ENCODE assay signal across 22 cellular contexts in genomic region chr1:159823401-159823800, GRCh38. TPM values are rescaled to one million over a fixed set of nuclear protein-coding genes. Genes with fewer than 3 reads are reported as not detected.
A peak's percentile ranks its signal among the peaks of the same experiment; 100 is the strongest.
DNase-seq lines count a peak whose midpoint lies in the region; ATAC-seq and TF ChIP-seq lines count a peak whose summit lies in the region.
"Had no signal": no experiment of that assay in that cellular context is flagged by ENCODE, and none has a peak within 500 bp of the region (broad histone marks: within the 10 kb centered on the region; RNA-seq: fewer than 3 reads in every experiment).

No MANE protein-coding gene starts in this region.

- ATAC-seq in GM21390 (IDR thresholded peaks at IDR 0.05; ENCODE audit: unreplicated experiment), result no peak
- ATAC-seq in natural killer cell treated with Interleukin-12 subunit alpha and Interleukin-12 subunit beta and Interleukin-15 and Interleukin-18, amount 100 ng/mL, for 72 hours, result no peak
- no peak for ATAC-seq in stimulated activated naive B cell treated with anti-CD40 and anti-IgM and Interleukin-4, amounts not matched to agents 10 μg/mL and 1 μg/mL and 100 μg/mL, for 72 hours (replicated peaks)
- ATAC-seq: WTC11 had no signal

- WGBS in spleen, 5 donors, result 73 to 87% (median 84%) methylated on average over 5 to 7 of the region's 7 CpGs

- no peak overlapping the region for H3K27ac ChIP-seq in spleen
- H3K27ac ChIP-seq: ovary, vagina had no signal

- no peaks in the 10 kb centered on the region for H3K36me3 Mint-ChIP-seq in natural killer cell treated with Interleukin-12 subunit alpha and Interleukin-12 subunit beta and Interleukin-15 and Interleukin-18, amount 100 ng/mL, for 72 hours
- no peaks in the 10 kb centered on the region for H3K36me3 Mint-ChIP-seq in stimulated activated naive B cell treated with anti-CD40 and anti-IgM and Interleukin-4, amounts not matched to agents 10 μg/mL and 1 μg/mL and 100 μg/mL, for 72 hours
- H3K36me3 Mint-ChIP-seq: WTC11 had no signal

- DNase-seq in ELF-1 (ENCODE audit: low read depth, low spot score) (peak; percentile 77), NCI-H146 (lab: John Stamatoyannopoulos, UW) (peak; percentile 91), RPMI7951 (ENCODE audit: low read depth) (peak; percentile 11), myocyte (ENCODE audit: low read depth) (peak; percentile 63), spleen (no peak)
- no peak for DNase-seq in natural killer cell treated with Interleukin-12 subunit alpha and Interleukin-12 subunit beta and Interleukin-15 and Interleukin-18, amount 100 ng/mL, for 72 hours (ENCODE audit: low spot score)
- no peak for DNase-seq in stimulated activated naive B cell treated with anti-CD40 and anti-IgM and Interleukin-4, amounts not matched to agents 10 μg/mL and 1 μg/mL and 100 μg/mL, for 72 hours
- DNase-seq: activated CD8-positive, alpha-beta memory T cell treated with anti-CD3 and anti-CD28 coated beads for 24 hours; AML-193; aorta; DND-41; Kasumi-1; midbrain; ovary; stimulated activated naive CD4-positive, alpha-beta T cell treated with Interleukin-2 at 50 U/mL for 16 hours; T-helper 1 cell had no signal

- peaks cover 10 to 18% of the 10 kb centered on the region in 2 donors for H3K27me3 Mint-ChIP-seq in natural killer cell treated with Interleukin-12 subunit alpha and Interleukin-12 subunit beta and Interleukin-15 and Interleukin-18, amount 100 ng/mL, for 72 hours
- H3K27me3 Mint-ChIP-seq in stimulated activated naive B cell treated with anti-CD40 and anti-IgM and Interleukin-4, amounts not matched to agents 10 μg/mL and 1 μg/mL and 100 μg/mL, for 72 hours, result peaks cover 28 to 34% of the 10 kb centered on the region in 2 donors

- TF ChIP-seq CTCF in spleen (IDR thresholded peaks at IDR 0.05 in 8 of 11, conservative IDR thresholded peaks at IDR 0.05 in 3 of 11), result no peak

- peaks cover 69 to 72% of the 10 kb centered on the region in 2 donors for H3K4me1 Mint-ChIP-seq in natural killer cell treated with Interleukin-12 subunit alpha and Interleukin-12 subunit beta and Interleukin-15 and Interleukin-18, amount 100 ng/mL, for 72 hours (ENCODE audit: low read depth in 2 of 2)
- peaks cover 10 to 11% of the 10 kb centered on the region in 2 donors for H3K4me1 Mint-ChIP-seq in stimulated activated naive B cell treated with anti-CD40 and anti-IgM and Interleukin-4, amounts not matched to agents 10 μg/mL and 1 μg/mL and 100 μg/mL, for 72 hours

- no peak overlapping the region for H3K27ac Mint-ChIP-seq in natural killer cell treated with Interleukin-12 subunit alpha and Interleukin-12 subunit beta and Interleukin-15 and Interleukin-18, amount 100 ng/mL, for 72 hours
- no peak overlapping the region for H3K27ac Mint-ChIP-seq in stimulated activated naive B cell treated with anti-CD40 and anti-IgM and Interleukin-4, amounts not matched to agents 10 μg/mL and 1 μg/mL and 100 μg/mL, for 72 hours
- H3K27ac Mint-ChIP-seq: WTC11 had no signal

- no peaks in the 10 kb centered on the region for H3K27me3 ChIP-seq in spleen (replicated peaks in 1 of 7)
- H3K27me3 ChIP-seq: ovary, Peyer's patch, vagina had no signal

- H3K4me1 ChIP-seq in spleen, result peaks cover 8 to 53% (median 37%) of the 10 kb centered on the region in 6 donors

- H3K9me3 ChIP-seq in spleen, result no peaks in the 10 kb centered on the region
- H3K9me3 ChIP-seq: ovary, Peyer's patch, vagina had no signal

- H3K4me3 Mint-ChIP-seq in natural killer cell treated with Interleukin-12 subunit alpha and Interleukin-12 subunit beta and Interleukin-15 and Interleukin-18, amount 100 ng/mL, for 72 hours, result no peak overlapping the region
- no peak overlapping the region for H3K4me3 Mint-ChIP-seq in stimulated activated naive B cell treated with anti-CD40 and anti-IgM and Interleukin-4, amounts not matched to agents 10 μg/mL and 1 μg/mL and 100 μg/mL, for 72 hours
- H3K4me3 Mint-ChIP-seq: WTC11 had no signal

- TF ChIP-seq POLR2A in spleen (IDR thresholded peaks at IDR 0.05), result no peak

- H3K36me3 ChIP-seq in spleen, result no peaks in the 10 kb centered on the region
- H3K36me3 ChIP-seq: ovary, Peyer's patch, vagina had no signal

- intact Hi-C loops in spleen (cut with DNase I; ENCODE audit: low total_unique reads), result no loop called here

- H3K4me3 ChIP-seq in spleen, result no peak overlapping the region
- H3K4me3 ChIP-seq: ovary, Peyer's patch, skin epidermis, vagina had no signal

- H3K9me3 Mint-ChIP-seq in natural killer cell treated with Interleukin-12 subunit alpha and Interleukin-12 subunit beta and Interleukin-15 and Interleukin-18, amount 100 ng/mL, for 72 hours, result no peaks in the 10 kb centered on the region
- no peaks in the 10 kb centered on the region for H3K9me3 Mint-ChIP-seq in stimulated activated naive B cell treated with anti-CD40 and anti-IgM and Interleukin-4, amounts not matched to agents 10 μg/mL and 1 μg/mL and 100 μg/mL, for 72 hours
- H3K9me3 Mint-ChIP-seq: WTC11 had no signal

RNA-seq across cellular contexts. Expression of gene SLAMF8, which starts 3.3 kb away (rescaled TPM):
- total RNA-seq in RPMI7951 (2014; rRNA removed; shearing (Covaris generic)), result 1.5 and 2.6 TPM in 2 replicates
- total RNA-seq in myocyte (0.05 TPM in 2 replicates), spleen (10 to 100 TPM; 13.0 to 40.0 (median 25.2) TPM)
- 0.21 TPM for polyA plus RNA-seq in myocyte (2012)
- total RNA-seq in natural killer cell treated with Interleukin-12 subunit alpha and Interleukin-12 subunit beta and Interleukin-15 and Interleukin-18, amount 100 ng/mL, for 72 hours, result 1 to 10 TPM in 1 of 2 donors, under 1 TPM in 1; 0.29 to 2.1 TPM
- 10 to 100 TPM; 12.9 to 18.7 (median 16.1) TPM for polyA plus RNA-seq in spleen
- total RNA-seq: epithelial cell of proximal tubule, WTC11 had no signal

RNA-seq across cellular contexts. Expression of gene FCRL6, which starts 21.2 kb away (rescaled TPM):
- total RNA-seq in RPMI7951 (2014; rRNA removed; shearing (Covaris generic)), result 0.10 TPM in 1 of 2 replicates, not detected in the other
- not detected in 2 replicates for total RNA-seq in myocyte
- polyA plus RNA-seq in myocyte (2012), result 0.06 TPM
- total RNA-seq in natural killer cell treated with Interleukin-12 subunit alpha and Interleukin-12 subunit beta and Interleukin-15 and Interleukin-18, amount 100 ng/mL, for 72 hours, result under 1 TPM in 1 of 2 donors, not detected in 1; 0.81 TPM
- 10 to 100 TPM in 5 of 7 donors, 1 to 10 TPM in 2; 7.5 to 24.4 (median 17.8) TPM for total RNA-seq in spleen
- 1 to 10 TPM in 2 of 3 donors, under 1 TPM in 1; 0.52 to 2.0 (median 1.0) TPM for polyA plus RNA-seq in spleen
- total RNA-seq: epithelial cell of proximal tubule, vagina, WTC11 had no signal

RNA-seq across cellular contexts. Expression of gene VSIG8, which starts 39.1 kb away (rescaled TPM):
- 0.20 TPM in 1 of 2 replicates, not detected in the other for total RNA-seq in RPMI7951 (2014; rRNA removed; shearing (Covaris generic))
- total RNA-seq in myocyte (not detected in 2 replicates), spleen (under 1 TPM in 1 of 7 donors, not detected in 6; 0.33 TPM)
- not detected for polyA plus RNA-seq in myocyte (2012)
- not detected for total RNA-seq in natural killer cell treated with Interleukin-12 subunit alpha and Interleukin-12 subunit beta and Interleukin-15 and Interleukin-18, amount 100 ng/mL, for 72 hours
- under 1 TPM; 0.03 to 0.43 (median 0.13) TPM for polyA plus RNA-seq in spleen
- total RNA-seq: epithelial cell of proximal tubule, vagina, WTC11 had no signal

RNA-seq across cellular contexts. Expression of gene DUSP23, which starts 42.6 kb away (rescaled TPM):
- 34.5 and 51.2 TPM in 2 replicates for total RNA-seq in RPMI7951 (2014; rRNA removed; shearing (Covaris generic))
- total RNA-seq in myocyte, result 14.9 and 26.5 TPM in 2 replicates
- 39.6 TPM for polyA plus RNA-seq in myocyte (2012)
- 10 to 100 TPM; 10.7 to 14.4 TPM for total RNA-seq in natural killer cell treated with Interleukin-12 subunit alpha and Interleukin-12 subunit beta and Interleukin-15 and Interleukin-18, amount 100 ng/mL, for 72 hours
- 10 to 100 TPM; 23.1 to 76.3 (median 30.7) TPM for total RNA-seq in spleen
- polyA plus RNA-seq in spleen, result 10 to 100 TPM; 45.0 to 69.5 (median 58.3) TPM

Comparison
In these comparisons a context has a peak if more than half of its experiments do, and no peak if none do; other contexts are left out.
1. DNase-seq: peak in ELF-1 (single experiment), NCI-H146 (single experiment), RPMI7951 (single experiment) and myocyte (single experiment); none in natural killer cell treated with Interleukin-12 subunit alpha and Interleukin-12 subunit beta and Interleukin-15 and Interleukin-18, amount 100 ng/mL, for 72 hours (single experiment), spleen (single experiment) and stimulated activated naive B cell treated with anti-CD40 and anti-IgM and Interleukin-4, amounts not matched to agents 10 μg/mL and 1 μg/mL and 100 μg/mL, for 72 hours (single experiment).